In genomic region chr19:13171146-13171545, GRCh38 we compare ENCODE assay signal across 14 cellular contexts. TPM values are rescaled to one million over a fixed set of nuclear protein-coding genes. Genes with fewer than 3 reads are reported as not detected.
A peak's percentile ranks its signal among the peaks of the same experiment; 100 is the strongest.
DNase-seq lines count a peak whose midpoint lies in the region; ATAC-seq and TF ChIP-seq lines count a peak whose summit lies in the region.
"Had no signal": no experiment of that assay in that cellular context is flagged by ENCODE, and none has a peak within 500 bp of the region (broad histone marks: within the 10 kb centered on the region; RNA-seq: fewer than 3 reads in every experiment).

No MANE protein-coding gene starts in this region.

- H3K9me3 Mint-ChIP-seq in activated naive CD4-positive, alpha-beta T cell treated with anti-CD3 and anti-CD28 coated beads for 36 hours: no peaks in the 10 kb centered on the region
- no peaks in the 10 kb centered on the region for H3K9me3 Mint-ChIP-seq in activated CD8-positive, alpha-beta T cell treated with anti-CD3 and anti-CD28 coated beads, Interleukin-2, amount 10 ng/mL, durations not matched to agents 7 days and 5 days (ENCODE audit: insufficient read depth)
- no peaks in the 10 kb centered on the region for H3K9me3 Mint-ChIP-seq in memory B cell
- H3K9me3 Mint-ChIP-seq in type B pancreatic cell: no peaks in the 10 kb centered on the region
- H3K9me3 Mint-ChIP-seq: brain had no signal

- intact Hi-C loops in activated naive CD4-positive, alpha-beta T cell treated with anti-CD3 and anti-CD28 coated beads for 36 hours (cut with micrococcal nuclease): no loop called here

- peaks cover 3% of the 10 kb centered on the region for H3K36me3 Mint-ChIP-seq in activated naive CD4-positive, alpha-beta T cell treated with anti-CD3 and anti-CD28 coated beads for 36 hours (ENCODE audit: low read depth)
- peaks cover 34% of the 10 kb centered on the region for H3K36me3 Mint-ChIP-seq in activated CD8-positive, alpha-beta T cell treated with anti-CD3 and anti-CD28 coated beads, Interleukin-2, amount 10 ng/mL, durations not matched to agents 7 days and 5 days (ENCODE audit: low read depth)
- H3K36me3 Mint-ChIP-seq in memory B cell: no peaks in the 10 kb centered on the region
- H3K36me3 Mint-ChIP-seq in type B pancreatic cell: no peaks in the 10 kb centered on the region
- H3K36me3 Mint-ChIP-seq: brain had no signal

- H3K4me1 Mint-ChIP-seq in activated naive CD4-positive, alpha-beta T cell treated with anti-CD3 and anti-CD28 coated beads for 36 hours (ENCODE audit: low read depth): peaks cover 73% of the 10 kb centered on the region
- H3K4me1 Mint-ChIP-seq in activated CD8-positive, alpha-beta T cell treated with anti-CD3 and anti-CD28 coated beads, Interleukin-2, amount 10 ng/mL, durations not matched to agents 7 days and 5 days (ENCODE audit: low read depth): peaks cover 79% of the 10 kb centered on the region
- H3K4me1 Mint-ChIP-seq in memory B cell: peaks cover 42% of the 10 kb centered on the region
- peaks cover 27% of the 10 kb centered on the region for H3K4me1 Mint-ChIP-seq in type B pancreatic cell (ENCODE audit: unreplicated experiment)

- no peak for TF ChIP-seq CTCF in type B pancreatic cell (conservative IDR thresholded peaks at IDR 0.05)

- no peak for ATAC-seq in activated CD8-positive, alpha-beta T cell treated with anti-CD3 and anti-CD28 coated beads, Interleukin-2, amount 10 ng/mL, durations not matched to agents 7 days and 5 days
- ATAC-seq in memory B cell (ENCODE audit: low read depth): no peak
- ATAC-seq in GM18505 (IDR thresholded peaks at IDR 0.05; ENCODE audit: unreplicated experiment): no peak

- H3K27me3 Mint-ChIP-seq in activated naive CD4-positive, alpha-beta T cell treated with anti-CD3 and anti-CD28 coated beads for 36 hours (ENCODE audit: low read depth): no peaks in the 10 kb centered on the region
- no peaks in the 10 kb centered on the region for H3K27me3 Mint-ChIP-seq in activated CD8-positive, alpha-beta T cell treated with anti-CD3 and anti-CD28 coated beads, Interleukin-2, amount 10 ng/mL, durations not matched to agents 7 days and 5 days (ENCODE audit: low read depth)
- H3K27me3 Mint-ChIP-seq in memory B cell (no peaks in the 10 kb centered on the region), type B pancreatic cell (no peaks in the 10 kb centered on the region)

- DNase-seq in activated naive CD4-positive, alpha-beta T cell treated with anti-CD3 and anti-CD28 coated beads for 36 hours: no peak
- no peak for DNase-seq in activated naive CD4-positive, alpha-beta T cell treated with anti-CD3 and anti-CD28 coated beads, Interleukin-2, amount 50 U/mL, for 16 hours
- DNase-seq in activated CD8-positive, alpha-beta T cell treated with anti-CD3 and anti-CD28 coated beads, Interleukin-2, amount 10 ng/mL, durations not matched to agents 7 days and 5 days: no peak
- DNase-seq in memory B cell (ENCODE audit: low spot score in 2 of 2) (no peak), type B pancreatic cell (ENCODE audit: extremely low spot score, unreplicated experiment) (no peak), NCI-H2227 (lab: John Stamatoyannopoulos, UW; ENCODE audit: unreplicated experiment) (no peak), hypothalamus (lab: John Stamatoyannopoulos, UW) (no peak)
- DNase-seq: foreskin fibroblast; mammary epithelial cell; nucleus accumbens; sigmoid colon; stimulated activated naive CD4-positive, alpha-beta T cell had no signal

- peak overlapping the region; percentile 99 for H3K27ac Mint-ChIP-seq in activated naive CD4-positive, alpha-beta T cell treated with anti-CD3 and anti-CD28 coated beads for 36 hours
- peak overlapping the region; percentile 97 for H3K27ac Mint-ChIP-seq in activated CD8-positive, alpha-beta T cell treated with anti-CD3 and anti-CD28 coated beads, Interleukin-2, amount 10 ng/mL, durations not matched to agents 7 days and 5 days
- H3K27ac Mint-ChIP-seq in memory B cell: peak overlapping the region; percentile 84
- H3K27ac Mint-ChIP-seq in type B pancreatic cell: peak overlapping the region; percentile 87

- no peak for TF ChIP-seq POLR2A in GM18505 (IDR thresholded peaks at IDR 0.05; ENCODE audit: borderline replicate concordance, extremely low read depth, insufficient read depth, insufficient read length)

- H3K4me3 Mint-ChIP-seq in activated naive CD4-positive, alpha-beta T cell treated with anti-CD3 and anti-CD28 coated beads for 36 hours: peak overlapping the region; percentile 47
- H3K4me3 Mint-ChIP-seq in activated CD8-positive, alpha-beta T cell treated with anti-CD3 and anti-CD28 coated beads, Interleukin-2, amount 10 ng/mL, durations not matched to agents 7 days and 5 days: no peak overlapping the region
- H3K4me3 Mint-ChIP-seq in memory B cell: no peak overlapping the region
- H3K4me3 Mint-ChIP-seq in type B pancreatic cell: peak overlapping the region; percentile 40
- H3K4me3 Mint-ChIP-seq: brain had no signal

- POLR2A ChIA-PET in activated CD8-positive, alpha-beta T cell treated with anti-CD3 and anti-CD28 coated beads, Interleukin-2, amount 10 ng/mL, durations not matched to agents 7 days and 5 days (lab: Charles Lee): interaction anchor here (0.7 to 9.4 kb wide), 5 partner anchors 11 to 1200 kb away, joined by 3 to 183 read pairs (median 7); no protein-coding TSS in a partner anchor

- CTCF ChIA-PET in activated naive CD4-positive, alpha-beta T cell treated with anti-CD3 and anti-CD28 coated beads for 36 hours (lab: Charles Lee): interaction anchor here (1.2 to 2.3 kb wide), 2 partner anchors 19 to 24 kb away, joined by 3 to 9 read pairs; no protein-coding TSS in a partner anchor
- CTCF ChIA-PET in activated CD8-positive, alpha-beta T cell treated with anti-CD3 and anti-CD28 coated beads, Interleukin-2, amount 10 ng/mL, durations not matched to agents 7 days and 5 days (lab: Charles Lee): interaction anchor here (1.1 to 2.2 kb wide), 5 partner anchors 11 to 67 kb away, joined by 3 to 7 read pairs (median 4); no protein-coding TSS in a partner anchor

RNA-seq across cellular contexts. Expression of gene IER2, which starts 20.9 kb away (rescaled TPM):
- 100 to 1,000 TPM; 120 to 123 TPM for total RNA-seq in activated naive CD4-positive, alpha-beta T cell treated with anti-CD3 and anti-CD28 coated beads for 36 hours
- 100 to 1,000 TPM; 203 to 210 TPM for total RNA-seq in activated CD8-positive, alpha-beta T cell treated with anti-CD3 and anti-CD28 coated beads, Interleukin-2, amount 10 ng/mL, durations not matched to agents 7 days and 5 days
- 103 and 322 TPM in 2 replicates for total RNA-seq in type B pancreatic cell (ENCODE audit: low replicate concordance)

RNA-seq across cellular contexts. Expression of gene STX10, which starts 21.0 kb away (rescaled TPM):
- 10 to 100 TPM; 48.3 to 48.9 TPM for total RNA-seq in activated naive CD4-positive, alpha-beta T cell treated with anti-CD3 and anti-CD28 coated beads for 36 hours
- total RNA-seq in activated CD8-positive, alpha-beta T cell treated with anti-CD3 and anti-CD28 coated beads, Interleukin-2, amount 10 ng/mL, durations not matched to agents 7 days and 5 days: 10 to 100 TPM; 68.4 to 69.2 TPM
- total RNA-seq in type B pancreatic cell (ENCODE audit: low replicate concordance): 45.2 and 46.8 TPM in 2 replicates

RNA-seq across cellular contexts. Expression of gene NACC1, which starts 53.1 kb away (rescaled TPM):
- 10 to 100 TPM; 41.3 to 45.0 TPM for total RNA-seq in activated naive CD4-positive, alpha-beta T cell treated with anti-CD3 and anti-CD28 coated beads for 36 hours
- 10 to 100 TPM; 74.6 to 84.8 TPM for total RNA-seq in activated CD8-positive, alpha-beta T cell treated with anti-CD3 and anti-CD28 coated beads, Interleukin-2, amount 10 ng/mL, durations not matched to agents 7 days and 5 days
- 66.8 and 77.9 TPM in 2 replicates for total RNA-seq in type B pancreatic cell (ENCODE audit: low replicate concordance)

RNA-seq across cellular contexts. Expression of gene TRMT1, which starts 54.6 kb away (rescaled TPM):
- 10 to 100 TPM; 55.8 to 59.6 TPM for total RNA-seq in activated naive CD4-positive, alpha-beta T cell treated with anti-CD3 and anti-CD28 coated beads for 36 hours
- 10 to 100 TPM; 59.8 to 60.3 TPM for total RNA-seq in activated CD8-positive, alpha-beta T cell treated with anti-CD3 and anti-CD28 coated beads, Interleukin-2, amount 10 ng/mL, durations not matched to agents 7 days and 5 days
- 48.1 and 69.7 TPM in 2 replicates for total RNA-seq in type B pancreatic cell (ENCODE audit: low replicate concordance)

Comparison
In these comparisons a context has a peak if more than half of its experiments do, and no peak if none do; other contexts are left out.
1. H3K4me3 Mint-ChIP-seq: peak in activated naive CD4-positive, alpha-beta T cell treated with anti-CD3 and anti-CD28 coated beads for 36 hours (single experiment) and type B pancreatic cell (single experiment); none in activated CD8-positive, alpha-beta T cell treated with anti-CD3 and anti-CD28 coated beads, Interleukin-2, amount 10 ng/mL, durations not matched to agents 7 days and 5 days (single experiment) and memory B cell (single experiment).
2. Peak in every context shown above with its lines, with median percentiles within 50 percentile points of each other: H3K27ac Mint-ChIP-seq.